Comparison of ENCODE assay signal across 13 cellular contexts in genomic region chr2:128624425-128624795, GRCh38.
DNase-seq lines count a peak whose midpoint lies in the region; ATAC-seq and TF ChIP-seq lines count a peak whose summit lies in the region.
"Had no signal": no experiment of that assay in that cellular context is flagged by ENCODE, and none has a peak within 500 bp of the region (broad histone marks: within the 10 kb centered on the region; RNA-seq: fewer than 3 reads in every experiment).

No MANE protein-coding gene starts in this region.

- no peaks in the 10 kb centered on the region for H3K27me3 ChIP-seq in KMS-11 (ENCODE audit: insufficient read depth, low read depth)
- H3K27me3 ChIP-seq: breast epithelium had no signal

- H3K9me3 Mint-ChIP-seq in chondrocyte (ENCODE audit: low read depth) = no peaks in the 10 kb centered on the region
- H3K9me3 Mint-ChIP-seq: activated T-cell treated with anti-CD3 and anti-CD28 coated beads, Interleukin-2, amount 50 U/mL, for 4 hours had no signal

- no peaks in the 10 kb centered on the region for H3K36me3 ChIP-seq in KMS-11 (ENCODE audit: insufficient read depth)
- H3K36me3 ChIP-seq: breast epithelium had no signal

- H3K4me1 ChIP-seq in KMS-11 (ENCODE audit: low read depth, poor library complexity, severe bottlenecking) = peaks cover 20% of the 10 kb centered on the region
- H3K4me1 ChIP-seq: breast epithelium had no signal

- no peaks in the 10 kb centered on the region for H3K27me3 Mint-ChIP-seq in chondrocyte (ENCODE audit: low read depth)

- H3K36me3 Mint-ChIP-seq in chondrocyte (ENCODE audit: low read depth) = no peaks in the 10 kb centered on the region

- no peak for TF ChIP-seq CTCF in KMS-11 (conservative IDR thresholded peaks at IDR 0.05; ENCODE audit: low read depth, low read length)
- TF ChIP-seq CTCF in chondrocyte (IDR thresholded peaks at IDR 0.05) = no peak

- peak overlapping the region; percentile 44; the same call in 1 of the 2 replicates for H3K27ac ChIP-seq in KMS-11
- H3K27ac ChIP-seq: breast epithelium had no signal

- H3K27ac Mint-ChIP-seq in chondrocyte (ENCODE audit: unreplicated experiment) = peak overlapping the region; percentile 96

- H3K4me3 Mint-ChIP-seq in chondrocyte (ENCODE audit: unreplicated experiment) = no peak overlapping the region
- H3K4me3 Mint-ChIP-seq: activated T-cell treated with anti-CD3 and anti-CD28 coated beads, Interleukin-2, amount 50 U/mL, for 4 hours had no signal

- H3K9ac ChIP-seq in KMS-11 = peak overlapping the region; percentile 26; the same call in 1 of the 2 replicates

- H2AFZ ChIP-seq in KMS-11 (ENCODE audit: low read depth) = peak overlapping the region; percentile 29; the same call in 1 of the 2 replicates

- ATAC-seq in HG03280 (IDR thresholded peaks at IDR 0.05; ENCODE audit: unreplicated experiment) = no peak

- H3K79me2 ChIP-seq in KMS-11 (ENCODE audit: insufficient read depth, low read depth) = no peaks in the 10 kb centered on the region

- H3K4me3 ChIP-seq in KMS-11 (IDR thresholded peaks at IDR 0.05; ENCODE audit: insufficient read depth, low read depth, low read length) (no peak overlapping the region), skeletal muscle cell (ENCODE audit: low read depth, low read length) (no peak overlapping the region)
- H3K4me3 ChIP-seq: breast epithelium had no signal

- H3K4me2 ChIP-seq in KMS-11 = peak overlapping the region; percentile 64

- peaks cover 26% of the 10 kb centered on the region for H3K4me1 Mint-ChIP-seq in chondrocyte (ENCODE audit: low read depth)

- peak; percentile 4 for DNase-seq in activated CD4-positive, alpha-beta T cell treated with anti-CD3 and anti-CD28 coated beads for 48 hours
- DNase-seq in activated CD4-positive, alpha-beta T cell treated with anti-CD3 and anti-CD28 coated beads, Interleukin-2, amount 50 U/mL, for 4 hours = no peak
- peak; percentile 56 for DNase-seq in chondrocyte (ENCODE audit: low spot score)
- DNase-seq in skeletal muscle cell (ENCODE audit: low read depth) = peak; percentile 5
- no peak for DNase-seq in GM19240 (ENCODE audit: insufficient read length, low spot score)
- no peak for DNase-seq in cerebellum (ENCODE audit: low spot score)
- DNase-seq: activated T-cell treated with anti-CD3 and anti-CD28 coated beads, Interleukin-2, amount 50 U/mL, for 4 hours; NCI-H1105; NCI-H524 treated with DMSO at 0.1 percent for 48 hours; stimulated activated CD4-positive, alpha-beta T cell treated with anti-CD3 and anti-CD28 coated beads, Interleukin-12 subunit alpha, Interleukin-12 subunit beta, amount 100 ng/mL, for 4 hours had no signal

- no peaks in the 10 kb centered on the region for H4K20me1 ChIP-seq in KMS-11 (ENCODE audit: insufficient read depth)

Comparison
In these comparisons a context has a peak if more than half of its experiments do, and no peak if none do; other contexts are left out.
1. DNase-seq: peak in activated CD4-positive, alpha-beta T cell treated with anti-CD3 and anti-CD28 coated beads for 48 hours (single experiment), chondrocyte (single experiment) and skeletal muscle cell (single experiment); none in activated CD4-positive, alpha-beta T cell treated with anti-CD3 and anti-CD28 coated beads, Interleukin-2, amount 50 U/mL, for 4 hours (0 of 2), GM19240 (single experiment) and cerebellum (single experiment).